Comparison of ENCODE assay signal across 8 cellular contexts in genomic region chrX:16892504-16893362, GRCh38. TPM values are rescaled to one million over a fixed set of nuclear protein-coding genes. Genes with fewer than 3 reads are reported as not detected.
A peak's percentile ranks its signal among the peaks of the same experiment; 100 is the strongest.
DNase-seq lines count a peak whose midpoint lies in the region; ATAC-seq and TF ChIP-seq lines count a peak whose summit lies in the region.

No MANE protein-coding gene starts in this region.

- no peak overlapping the region for H3K27ac ChIP-seq in thyroid gland

- peak; percentile 77 for DNase-seq in CD1c-positive myeloid dendritic cell (ENCODE audit: extremely low spot score)
- peak; percentile 68 for DNase-seq in Jurkat, Clone E6-1 (ENCODE audit: low read depth, low spot score)
- DNase-seq in NT2/D1 (ENCODE audit: low read depth, low spot score), result peak; percentile 86
- peak; percentile 55 for DNase-seq in activated CD8-positive, alpha-beta memory T cell treated with anti-CD3 and anti-CD28 coated beads, Interleukin-2, amount 50 U/mL, for 4 hours
- DNase-seq in epithelial cell of proximal tubule (ENCODE audit: low read depth), result no peak
- peak; percentile 79 for DNase-seq in myocyte (ENCODE audit: low read depth)
- DNase-seq in thyroid gland, result peak; percentile 65 to 67

- H3K4me1 ChIP-seq in NT2/D1 (ENCODE audit: insufficient read depth, insufficient read length), result no peaks in the 10 kb centered on the region
- H3K4me1 ChIP-seq in thyroid gland, result no peaks in the 10 kb centered on the region

- WGBS in thyroid gland, 2 donors, result 10 to 11% methylated on average over 9 of the region's 9 CpGs

- H3K36me3 ChIP-seq in NT2/D1 (ENCODE audit: insufficient read depth, insufficient read length, low read length) (no peaks in the 10 kb centered on the region), thyroid gland (no peaks in the 10 kb centered on the region)

- no peak overlapping the region for H3K9ac ChIP-seq in NT2/D1 (ENCODE audit: insufficient read length, low read depth)

- H3K27me3 ChIP-seq in NT2/D1 (ENCODE audit: insufficient read depth, insufficient read length) (no peaks in the 10 kb centered on the region), thyroid gland (no peaks in the 10 kb centered on the region)

- no peak overlapping the region for H3K4me3 ChIP-seq in Jurkat, Clone E6-1 (ENCODE audit: low read length)
- H3K4me3 ChIP-seq in NT2/D1 (ENCODE audit: insufficient read length, low read depth), result no peak overlapping the region
- no peak overlapping the region for H3K4me3 ChIP-seq in epithelial cell of proximal tubule (ENCODE audit: low read depth, low read length)
- no peak overlapping the region for H3K4me3 ChIP-seq in thyroid gland (replicated peaks in 1 of 3)

- H3K9me3 ChIP-seq in NT2/D1 (ENCODE audit: insufficient read depth, low read length) (no peaks in the 10 kb centered on the region), thyroid gland (no peaks in the 10 kb centered on the region)

- intact Hi-C loops in thyroid gland (cut with DNase I), result no loop called here

- ATAC-seq in GM19463 (IDR thresholded peaks at IDR 0.05; ENCODE audit: unreplicated experiment), result peak; percentile 81

- TF ChIP-seq CTCF in epithelial cell of proximal tubule (conservative IDR thresholded peaks at IDR 0.05; ENCODE audit: low read depth, low read length) (peak; percentile 82), thyroid gland (IDR thresholded peaks at IDR 0.05) (peak; percentile 50 to 73 (median 64))

- no peak for TF ChIP-seq POLR2A in thyroid gland (IDR thresholded peaks at IDR 0.05)

RNA-seq across cellular contexts. Expression of gene RBBP7, which starts 22.6 kb away (rescaled TPM):
- 238 TPM for polyA plus RNA-seq in Jurkat, Clone E6-1 (2012; ENCODE audit: insufficient read depth, insufficient read length)
- total RNA-seq in epithelial cell of proximal tubule (149 and 150 TPM in 2 replicates), myocyte (87.1 and 96.9 TPM in 2 replicates), thyroid gland (10 to 100 TPM; 80.5 to 89.3 (median 86.3) TPM)
- polyA plus RNA-seq in myocyte (2012), result 56.7 TPM

RNA-seq across cellular contexts. Expression of gene REPS2, which starts 53.7 kb away (rescaled TPM):
- not detected for polyA plus RNA-seq in Jurkat, Clone E6-1 (2012; ENCODE audit: insufficient read depth, insufficient read length)
- total RNA-seq in epithelial cell of proximal tubule, result 0.72 and 1.7 TPM in 2 replicates
- total RNA-seq in myocyte, result 2.1 and 4.9 TPM in 2 replicates
- 0.54 TPM for polyA plus RNA-seq in myocyte (2012)
- total RNA-seq in thyroid gland, result 10 to 100 TPM in 1 of 4 donors, 1 to 10 TPM in 3; 6.7 to 14.5 (median 8.8) TPM
